In genomic region chr22:34354071-34354817, GRCh38 we compare ENCODE assay signal across 26 cellular contexts.
"Had no signal": no experiment of that assay in that cellular context is flagged by ENCODE, and none has a peak within 500 bp of the region (broad histone marks: within the 10 kb centered on the region; RNA-seq: fewer than 3 reads in every experiment).

No MANE protein-coding gene starts in this region.

- ATAC-seq: left colon; left lung; lower lobe of right lung; naive thymus-derived CD8-positive, alpha-beta T cell; stimulated activated effector memory CD8-positive, alpha-beta T cell treated with anti-CD3 and anti-CD28 coated beads, Interleukin-12 subunit alpha, Interleukin-12 subunit beta, amount 100 ng/mL, for 72 hours had no signal

- FAIRE-seq: islet of Langerhans had no signal

- H3K27me3 ChIP-seq: left lung, neutrophil, ovary, right atrium auricular region, sigmoid colon, tibial nerve, uterus had no signal

- H3K4me1 ChIP-seq: left lung, lower lobe of right lung, right atrium auricular region, sigmoid colon, spleen, tibial nerve, uterus had no signal

- H3K4me3 ChIP-seq: left lung, lower lobe of right lung, ovary, right atrium auricular region, sigmoid colon, spleen, tibial nerve, uterus had no signal

- H3K27ac ChIP-seq: left lung, lower lobe of right lung, neutrophil, ovary, right atrium auricular region, sigmoid colon, spleen, tibial nerve, uterus had no signal

- H3K9me3 ChIP-seq: lower lobe of right lung, neutrophil, ovary, right atrium auricular region, sigmoid colon, spleen, tibial nerve, uterus had no signal

- H3K4me3 Mint-ChIP-seq: naive thymus-derived CD8-positive, alpha-beta T cell; nephron; neural crest cell; stimulated activated effector memory CD8-positive, alpha-beta T cell treated with anti-CD3 and anti-CD28 coated beads, Interleukin-12 subunit alpha, Interleukin-12 subunit beta, amount 100 ng/mL, for 72 hours; stimulated activated naive CD8-positive, alpha-beta T cell treated with anti-CD3 and anti-CD28 coated beads, Interleukin-15, Interleukin-2, amounts not matched to agents 100 ng/mL and 50 ng/mL, for 24 hours; type B pancreatic cell had no signal

- H3K9me3 Mint-ChIP-seq: nephron, neural crest cell, type B pancreatic cell had no signal

- H3K27ac Mint-ChIP-seq: naive thymus-derived CD8-positive, alpha-beta T cell; nephron; progenitor cell of endocrine pancreas; stimulated activated effector memory CD8-positive, alpha-beta T cell treated with anti-CD3 and anti-CD28 coated beads, Interleukin-12 subunit alpha, Interleukin-12 subunit beta, amount 100 ng/mL, for 72 hours; stimulated activated naive CD8-positive, alpha-beta T cell treated with anti-CD3 and anti-CD28 coated beads, Interleukin-15, Interleukin-2, amounts not matched to agents 100 ng/mL and 50 ng/mL, for 24 hours; type B pancreatic cell had no signal

- H3K36me3 ChIP-seq: left lung, lower lobe of right lung, neutrophil, ovary, right atrium auricular region, sigmoid colon, spleen, tibial nerve, uterus had no signal

- DNase-seq: hippocampal formation; kidney; left colon; left lung; lower lobe of right lung; mammary epithelial cell; mesenchymal stem cell; naive thymus-derived CD8-positive, alpha-beta T cell; occipital lobe; ovary; sigmoid colon; small intestine; spleen; stimulated activated CD4-positive, alpha-beta T cell treated with anti-CD3 and anti-CD28 coated beads, Interleukin-4, amount 100 ng/mL, for 24 hours; stimulated activated naive CD4-positive, alpha-beta T cell; uterus had no signal

- H3K36me3 Mint-ChIP-seq: naive thymus-derived CD8-positive, alpha-beta T cell; stimulated activated effector memory CD8-positive, alpha-beta T cell treated with anti-CD3 and anti-CD28 coated beads, Interleukin-12 subunit alpha, Interleukin-12 subunit beta, amount 100 ng/mL, for 72 hours; type B pancreatic cell had no signal

- H3K4me1 Mint-ChIP-seq: naive thymus-derived CD8-positive, alpha-beta T cell; nephron; neural crest cell; stimulated activated effector memory CD8-positive, alpha-beta T cell treated with anti-CD3 and anti-CD28 coated beads, Interleukin-12 subunit alpha, Interleukin-12 subunit beta, amount 100 ng/mL, for 72 hours had no signal
